In the genomic region with DNA sequence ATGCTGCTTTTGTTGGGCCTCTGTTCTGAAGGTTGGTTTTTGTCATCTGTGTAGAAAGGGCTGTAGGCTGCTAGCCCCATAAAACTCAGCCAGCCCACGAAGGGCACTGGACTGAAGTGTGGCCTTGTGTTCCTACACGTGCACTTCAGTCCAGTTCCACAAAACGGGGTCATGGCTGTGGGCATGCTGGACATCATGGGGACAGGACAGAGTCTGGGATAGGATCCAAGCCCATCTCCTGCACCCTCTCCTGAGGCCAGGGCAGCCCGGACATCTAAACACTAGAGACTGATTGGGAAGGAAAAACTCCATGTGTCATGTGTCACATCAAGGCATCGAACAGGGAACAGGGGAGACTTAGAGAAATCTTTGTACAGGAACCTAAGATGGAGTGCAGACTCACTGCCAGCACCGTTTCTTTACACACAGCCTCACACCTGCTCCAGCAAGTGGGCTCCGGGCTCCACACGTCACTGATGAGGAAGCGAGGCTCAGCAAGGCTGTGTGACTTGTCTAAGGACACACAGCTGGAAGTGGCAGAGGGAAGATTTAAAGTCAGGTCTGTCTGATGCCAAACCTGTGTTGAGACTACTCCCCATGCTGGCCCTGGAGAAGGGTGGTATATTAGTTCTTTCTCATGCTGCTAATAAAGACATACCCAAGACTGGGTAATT, we compare ENCODE assay signal across 23 cellular contexts.
"Had no signal": no experiment of that assay in that cellular context is flagged by ENCODE, and none has a peak within 500 bp of the region (broad histone marks: within the 10 kb centered on the region; RNA-seq: fewer than 3 reads in every experiment).

No MANE protein-coding gene starts in this region.

- H3K27me3 Mint-ChIP-seq: activated naive CD8-positive, alpha-beta T cell had no signal

- H3K36me3 Mint-ChIP-seq: activated CD4-positive, alpha-beta memory T cell treated with anti-CD3 and anti-CD28 coated beads for 36 hours; activated naive CD8-positive, alpha-beta T cell; brain; T-cell had no signal

- DNase-seq: activated CD4-positive, alpha-beta memory T cell treated with anti-CD3 and anti-CD28 coated beads for 36 hours; activated CD4-positive, alpha-beta T cell treated with anti-CD3 and anti-CD28 coated beads, Interleukin-2, amount 10 ng/mL, durations not matched to agents 7 days and 5 days; activated CD4-positive, CD25-positive, alpha-beta regulatory T cell; activated gamma-delta T cell; activated naive CD4-positive, alpha-beta T cell treated with anti-CD3 and anti-CD28 coated beads for 36 hours; activated T-cell treated with anti-CD3 and anti-CD28 coated beads, Interleukin-2, amount 50 U/mL, for 48 hours; amygdala; Kasumi-1; KBM-7; NCI-H1048; NCI-H146; NCI-H2029; NCI-H345; NCI-H510A; NCI-H526 treated with DMSO at 0.1 percent for 48 hours; NCI-H82; T-cell; T-helper 2 cell had no signal

- ATAC-seq: activated T-helper 17 cell treated with anti-CD3 and anti-CD28 coated beads, Interleukin-2, amount 50 U/mL, for 72 hours; T-cell had no signal

- H3K27ac ChIP-seq: SK-N-MC, VCaP had no signal

- H3K4me3 ChIP-seq: SK-N-MC had no signal

- H3K9me3 Mint-ChIP-seq: activated T-helper 17 cell treated with anti-CD3 and anti-CD28 coated beads, Interleukin-2, amount 50 U/mL, for 72 hours; T-cell had no signal

- H3K27ac Mint-ChIP-seq: activated CD4-positive, alpha-beta memory T cell treated with anti-CD3 and anti-CD28 coated beads for 36 hours; activated CD4-positive, alpha-beta T cell treated with anti-CD3 and anti-CD28 coated beads, Interleukin-2, amount 10 ng/mL, durations not matched to agents 7 days and 5 days; activated naive CD4-positive, alpha-beta T cell treated with anti-CD3 and anti-CD28 coated beads for 36 hours; activated naive CD8-positive, alpha-beta T cell; activated T-helper 17 cell treated with anti-CD3 and anti-CD28 coated beads, Interleukin-2, amount 50 U/mL, for 72 hours; brain; T-cell had no signal

- H3K4me3 Mint-ChIP-seq: activated CD4-positive, alpha-beta memory T cell treated with anti-CD3 and anti-CD28 coated beads for 36 hours; activated CD4-positive, alpha-beta T cell treated with anti-CD3 and anti-CD28 coated beads, Interleukin-2, amount 10 ng/mL, durations not matched to agents 7 days and 5 days; activated naive CD4-positive, alpha-beta T cell treated with anti-CD3 and anti-CD28 coated beads for 36 hours; activated naive CD8-positive, alpha-beta T cell; activated T-helper 17 cell treated with anti-CD3 and anti-CD28 coated beads, Interleukin-2, amount 50 U/mL, for 72 hours; brain; T-cell had no signal
